In genomic region chr3:30728143-30728542, GRCh38 we compare ENCODE assay signal across 26 cellular contexts.
"Had no signal": no experiment of that assay in that cellular context is flagged by ENCODE, and none has a peak within 500 bp of the region (broad histone marks: within the 10 kb centered on the region; RNA-seq: fewer than 3 reads in every experiment).

No MANE protein-coding gene starts in this region.

- H3K79me2 ChIP-seq: hepatocyte had no signal

- DNase-seq: dermis blood vessel endothelial cell; dorsolateral prefrontal cortex; effector CD4-positive, alpha-beta T cell; effector memory CD4-positive, alpha-beta T cell; erythroblast; esophagus squamous epithelium; foreskin fibroblast; foreskin melanocyte; gastrocnemius medialis; hypothalamus; left cardiac atrium; left lung; left ventricle myocardium superior; lower lobe of right lung; mesenchymal stem cell; mucosa of descending colon; naive B cell had no signal

- H3K4me2 ChIP-seq: hepatocyte had no signal

- H2AFZ ChIP-seq: hepatocyte had no signal

- H3K4me1 ChIP-seq: esophagus squamous epithelium, left lung, lower lobe of right lung had no signal

- ATAC-seq: esophagus mucosa, gastrocnemius medialis, heart left ventricle, left cardiac atrium, left lung, left ventricle myocardium superior, lower lobe of right lung, mucosa of descending colon had no signal

- H3K9me3 ChIP-seq: esophagus squamous epithelium, gastrocnemius medialis, heart left ventricle, left lung, lower lobe of right lung, mucosa of descending colon had no signal

- H3K4me3 ChIP-seq: coronary artery, dorsolateral prefrontal cortex, esophagus squamous epithelium, gastrocnemius medialis, heart left ventricle, hepatocyte, left lung, lower lobe of right lung, mucosa of descending colon had no signal

- H3K36me3 ChIP-seq: esophagus squamous epithelium, gastrocnemius medialis, heart left ventricle, left lung, lower lobe of right lung had no signal

- H3K27me3 ChIP-seq: dorsolateral prefrontal cortex, esophagus squamous epithelium, gastrocnemius medialis, heart left ventricle, hepatocyte, left lung had no signal

- H3K27ac ChIP-seq: coronary artery, dorsolateral prefrontal cortex, epithelial cell of prostate, esophagus squamous epithelium, gastrocnemius medialis, heart left ventricle, hepatocyte, left lung, lower lobe of right lung had no signal

- FAIRE-seq: colon, endometrium, islet of Langerhans, keratinocyte had no signal
